Comparison of ENCODE assay signal across 40 cellular contexts in genomic region chr16:80116711-80117110, GRCh38.
"Had no signal": no experiment of that assay in that cellular context is flagged by ENCODE, and none has a peak within 500 bp of the region (broad histone marks: within the 10 kb centered on the region; RNA-seq: fewer than 3 reads in every experiment).

No MANE protein-coding gene starts in this region.

- ATAC-seq: activated CD8-positive, alpha-beta T cell treated with anti-CD3 and anti-CD28 coated beads for 36 hours; activated naive CD4-positive, alpha-beta T cell treated with anti-CD3 and anti-CD28 coated beads, Interleukin-2, amount 50 U/mL, for 72 hours; activated T-cell treated with anti-CD3 and anti-CD28 coated beads, Interleukin-2, amount 50 U/mL, for 4 hours; activated T-cell treated with anti-CD3 and anti-CD28 coated beads, Interleukin-2, amount 50 U/mL, for 72 hours; activated T-helper 17 cell treated with anti-CD3 and anti-CD28 coated beads, Interleukin-2, amount 50 U/mL, for 72 hours; body of pancreas had no signal

- FAIRE-seq: astrocyte, TTC549 had no signal

- H3K27me3 ChIP-seq: adrenal gland, body of pancreas, brain microvascular endothelial cell, breast epithelium had no signal

- H3K27ac Mint-ChIP-seq: activated B cell treated with CpG ODN at 0.5 μM for 24 hours; activated CD4-positive, alpha-beta memory T cell treated with anti-CD3 and anti-CD28 coated beads for 36 hours; activated CD8-positive, alpha-beta T cell treated with anti-CD3 and anti-CD28 coated beads for 36 hours; activated naive CD4-positive, alpha-beta T cell treated with anti-CD3 and anti-CD28 coated beads for 36 hours; activated naive CD4-positive, alpha-beta T cell treated with anti-CD3 and anti-CD28 coated beads, Interleukin-2, amount 50 U/mL, for 72 hours; activated naive CD8-positive, alpha-beta T cell treated with anti-CD3 and anti-CD28 coated beads for 36 hours; activated T-cell treated with anti-CD3 and anti-CD28 coated beads, Interleukin-2, amount 50 U/mL, for 72 hours; activated T-helper 1 cell treated with anti-CD3 and anti-CD28 coated beads, Interleukin-12 subunit alpha, Interleukin-12 subunit beta, Interleukin-2, Interleukin-4 antibody, amounts not matched to agents 30 ng/mL and 10 ng/mL and 1 ng/mL, durations not matched to agents 14 hours and 24 hours and 36 hours; activated T-helper 17 cell treated with anti-CD3 and anti-CD28 coated beads, Interleukin-2, amount 50 U/mL, for 72 hours; T-helper 1 cell treated with Interleukin-12 subunit alpha and Interleukin-12 subunit beta and Interleukin-4 antibody, amounts not matched to agents 30 μg/mL and 1 μg/mL, for 36 hours; T-helper 2 cell treated with Interferon-gamma antibody and Interleukin-4, amounts not matched to agents 5 μg/mL and 100 μg/mL, for 36 hours had no signal

- H3K36me3 ChIP-seq: brain microvascular endothelial cell, breast epithelium, cardiac muscle cell had no signal

- H3K4me1 ChIP-seq: body of pancreas, breast epithelium had no signal

- H3K4me3 Mint-ChIP-seq: activated B cell treated with CpG ODN at 0.5 μM for 24 hours; activated CD4-positive, alpha-beta memory T cell treated with anti-CD3 and anti-CD28 coated beads for 36 hours; activated CD8-positive, alpha-beta T cell treated with anti-CD3 and anti-CD28 coated beads for 36 hours; activated naive CD4-positive, alpha-beta T cell treated with anti-CD3 and anti-CD28 coated beads for 36 hours; activated naive CD8-positive, alpha-beta T cell treated with anti-CD3 and anti-CD28 coated beads for 36 hours; activated T-cell treated with anti-CD3 and anti-CD28 coated beads, Interleukin-2, amount 50 U/mL, for 4 hours; activated T-cell treated with anti-CD3 and anti-CD28 coated beads, Interleukin-2, amount 50 U/mL, for 72 hours; activated T-helper 1 cell treated with anti-CD3 and anti-CD28 coated beads, Interleukin-12 subunit alpha, Interleukin-12 subunit beta, Interleukin-2, Interleukin-4 antibody, amounts not matched to agents 30 ng/mL and 10 ng/mL and 1 ng/mL, durations not matched to agents 14 hours and 24 hours and 36 hours; activated T-helper 17 cell treated with anti-CD3 and anti-CD28 coated beads, Interleukin-2, amount 50 U/mL, for 72 hours; central memory CD8-positive, alpha-beta T cell; T-helper 1 cell treated with Interleukin-12 subunit alpha and Interleukin-12 subunit beta and Interleukin-4 antibody, amounts not matched to agents 30 μg/mL and 1 μg/mL, for 36 hours; T-helper 2 cell treated with Interferon-gamma antibody and Interleukin-4, amounts not matched to agents 5 μg/mL and 100 μg/mL, for 36 hours had no signal

- DNase-seq: activated B cell treated with CpG ODN at 0.5 μM for 24 hours; activated CD4-positive, alpha-beta memory T cell treated with anti-CD3 and anti-CD28 coated beads for 36 hours; activated CD4-positive, alpha-beta T cell treated with anti-CD3 and anti-CD28 coated beads for 48 hours; activated CD4-positive, alpha-beta T cell treated with anti-CD3 and anti-CD28 coated beads, Interleukin-2, amount 50 U/mL, for 1 hour; activated CD4-positive, alpha-beta T cell treated with anti-CD3 and anti-CD28 coated beads, Interleukin-2, amount 50 U/mL, for 4 hours; activated CD4-positive, CD25-positive, alpha-beta regulatory T cell treated with anti-CD3 and anti-CD28 coated beads, Interleukin-2, amount 50 U/mL, for 72 hours; activated CD8-positive, alpha-beta memory T cell treated with anti-CD3 and anti-CD28 coated beads, Interleukin-2, amount 50 U/mL, for 4 hours; activated CD8-positive, alpha-beta T cell treated with anti-CD3 and anti-CD28 coated beads for 36 hours; activated effector memory CD4-positive, alpha-beta T cell treated with anti-CD3 and anti-CD28 coated beads, Interleukin-2, amount 50 U/mL, for 16 hours; activated gamma-delta T cell treated with Interleukin-2 at 50 U/mL for 16 hours; activated naive CD4-positive, alpha-beta T cell; activated naive CD4-positive, alpha-beta T cell treated with anti-CD3 and anti-CD28 coated beads for 36 hours; activated naive CD4-positive, alpha-beta T cell treated with anti-CD3 and anti-CD28 coated beads, Interleukin-2, amount 50 U/mL, for 16 hours; activated naive CD8-positive, alpha-beta T cell treated with anti-CD3 and anti-CD28 coated beads for 36 hours; activated T-cell treated with anti-CD3 and anti-CD28 coated beads for 4 hours; activated T-cell treated with anti-CD3 and anti-CD28 coated beads, Interleukin-2, amount 50 U/mL, for 1 hour; activated T-cell treated with anti-CD3 and anti-CD28 coated beads, Interleukin-2, amount 50 U/mL, for 4 hours; activated T-cell treated with anti-CD3 and anti-CD28 coated beads, Interleukin-2, amount 50 U/mL, for 72 hours; adrenal gland; amniotic stem cell; aorta; body of pancreas; brain microvascular endothelial cell; caudate nucleus; cerebellar nuclear complex; SW 1271; T-helper 1 cell; T-helper 2 cell; T-helper 9 cell had no signal

- H3K36me3 Mint-ChIP-seq: activated CD4-positive, alpha-beta memory T cell treated with anti-CD3 and anti-CD28 coated beads for 36 hours; activated naive CD4-positive, alpha-beta T cell treated with anti-CD3 and anti-CD28 coated beads, Interleukin-2, amount 50 U/mL, for 72 hours; activated naive CD8-positive, alpha-beta T cell treated with anti-CD3 and anti-CD28 coated beads for 36 hours had no signal

- H3K4me1 Mint-ChIP-seq: activated B cell treated with CpG ODN at 0.5 μM for 24 hours; activated naive CD8-positive, alpha-beta T cell treated with anti-CD3 and anti-CD28 coated beads for 36 hours; activated T-helper 17 cell treated with anti-CD3 and anti-CD28 coated beads, Interleukin-2, amount 50 U/mL, for 72 hours; central memory CD8-positive, alpha-beta T cell had no signal

- H3K27me3 Mint-ChIP-seq: activated naive CD8-positive, alpha-beta T cell treated with anti-CD3 and anti-CD28 coated beads for 36 hours had no signal

- H3K27ac ChIP-seq: adrenal gland, body of pancreas, brain microvascular endothelial cell, breast epithelium, cardiac muscle cell, VCaP had no signal

- H3K9me3 ChIP-seq: adrenal gland, body of pancreas, breast epithelium had no signal

- H3K9me3 Mint-ChIP-seq: activated B cell treated with CpG ODN at 0.5 μM for 24 hours; activated CD4-positive, alpha-beta memory T cell treated with anti-CD3 and anti-CD28 coated beads for 36 hours; activated CD8-positive, alpha-beta T cell treated with anti-CD3 and anti-CD28 coated beads for 36 hours; activated naive CD4-positive, alpha-beta T cell treated with anti-CD3 and anti-CD28 coated beads for 36 hours; activated naive CD4-positive, alpha-beta T cell treated with anti-CD3 and anti-CD28 coated beads, Interleukin-2, amount 50 U/mL, for 72 hours; activated naive CD8-positive, alpha-beta T cell treated with anti-CD3 and anti-CD28 coated beads for 36 hours; activated T-cell treated with anti-CD3 and anti-CD28 coated beads, Interleukin-2, amount 50 U/mL, for 4 hours; activated T-cell treated with anti-CD3 and anti-CD28 coated beads, Interleukin-2, amount 50 U/mL, for 72 hours; activated T-helper 1 cell treated with anti-CD3 and anti-CD28 coated beads, Interleukin-12 subunit alpha, Interleukin-12 subunit beta, Interleukin-2, Interleukin-4 antibody, amounts not matched to agents 30 ng/mL and 10 ng/mL and 1 ng/mL, durations not matched to agents 14 hours and 24 hours and 36 hours; activated T-helper 17 cell treated with anti-CD3 and anti-CD28 coated beads, Interleukin-2, amount 50 U/mL, for 72 hours; central memory CD8-positive, alpha-beta T cell; T-helper 1 cell treated with Interleukin-12 subunit alpha and Interleukin-12 subunit beta and Interleukin-4 antibody, amounts not matched to agents 30 μg/mL and 1 μg/mL, for 36 hours; T-helper 2 cell treated with Interferon-gamma antibody and Interleukin-4, amounts not matched to agents 5 μg/mL and 100 μg/mL, for 36 hours had no signal

- H3K4me3 ChIP-seq: adrenal gland, body of pancreas, breast epithelium, cardiac muscle cell had no signal
